12 cellular contexts compared by ENCODE assay signal in genomic region chr12:2289525-2289924, GRCh38.
"Had no signal": no experiment of that assay in that cellular context is flagged by ENCODE, and none has a peak within 500 bp of the region (broad histone marks: within the 10 kb centered on the region; RNA-seq: fewer than 3 reads in every experiment).

No MANE protein-coding gene starts in this region.

- H3K36me3 ChIP-seq: lower lobe of right lung, neural progenitor cell, pancreas, transverse colon had no signal

- DNase-seq: activated CD4-positive, alpha-beta T cell treated with anti-CD3 and anti-CD28 coated beads, Interleukin-2, amount 50 U/mL, for 1 hour; activated naive CD4-positive, alpha-beta T cell treated with anti-CD3 and anti-CD28 coated beads for 36 hours; activated T-cell treated with anti-CD3 and anti-CD28 coated beads for 4 hours; cortex of kidney; effector CD8-positive, alpha-beta T cell; kidney; lower lobe of right lung; midbrain; transverse colon had no signal

- H3K27me3 ChIP-seq: neural progenitor cell, pancreas, transverse colon had no signal

- H3K4me1 ChIP-seq: neural progenitor cell, pancreas had no signal

- H3K27ac ChIP-seq: lower lobe of right lung, neural progenitor cell, pancreas had no signal

- H3K9me3 ChIP-seq: lower lobe of right lung, pancreas, transverse colon had no signal

- H3K4me3 ChIP-seq: lower lobe of right lung, neural progenitor cell, pancreas, smooth muscle cell, transverse colon had no signal
